Comparison of ENCODE assay signal across 8 cellular contexts in genomic region chr12:120445911-120446909, GRCh38. TPM values are rescaled to one million over a fixed set of nuclear protein-coding genes. Genes with fewer than 3 reads are reported as not detected.
DNase-seq lines count a peak whose midpoint lies in the region; ATAC-seq, FAIRE-seq and TF ChIP-seq lines count a peak whose summit lies in the region.

A gene with protein sequence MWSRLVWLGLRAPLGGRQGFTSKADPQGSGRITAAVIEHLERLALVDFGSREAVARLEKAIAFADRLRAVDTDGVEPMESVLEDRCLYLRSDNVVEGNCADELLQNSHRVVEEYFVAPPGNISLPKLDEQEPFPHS (plus strand): TSS chr12:120446444. CDS start chr12:120446481, 37 bp downstream.
Gene TRIAP1, minus strand, starts transcription at chr12:120446384. Its CDS starts 12 bp downstream, at chr12:120446372.

- H3K9ac ChIP-seq in keratinocyte (ENCODE audit: control insufficient read depth, extremely low read depth, insufficient read depth, low read length) = peak within 1 kb of the TSS; percentile 97

- H3K4me2 ChIP-seq in keratinocyte (ENCODE audit: control insufficient read depth, extremely low read depth, insufficient read depth, low read depth, low read length) = peak within 1 kb of the TSS; percentile 97

- H3K27ac ChIP-seq in caudate nucleus (ENCODE audit: low read depth, low read length) (peak within 1 kb of the TSS; percentile 63), keratinocyte (ENCODE audit: control insufficient read depth, insufficient read depth, low read length) (peak within 1 kb of the TSS; percentile 92)

- H3K36me3 ChIP-seq in keratinocyte (ENCODE audit: control insufficient read depth in 2 of 2, extremely low read depth in 1 of 2, insufficient read depth in 2 of 2, low read length in 2 of 2) = peaks cover 17 to 19% of the 10 kb centered on the region in 2 experiments

- no peaks in the 10 kb centered on the region for H4K20me1 ChIP-seq in keratinocyte (ENCODE audit: control insufficient read depth, extremely low read depth, insufficient read depth, low read length)

- H3K9me3 ChIP-seq in keratinocyte (ENCODE audit: control insufficient read depth, low read depth, low read length) = no peaks in the 10 kb centered on the region

- no peak for FAIRE-seq in keratinocyte (lab: Jason Lieb, UNC)

- ATAC-seq in GM18907 (IDR thresholded peaks at IDR 0.05; ENCODE audit: unreplicated experiment) = peak; percentile 91
- ATAC-seq in HG03135 (IDR thresholded peaks at IDR 0.05; ENCODE audit: unreplicated experiment) = peak; percentile 91

- peaks cover 76% of the 10 kb centered on the region for H3K79me2 ChIP-seq in keratinocyte (ENCODE audit: control insufficient read depth, insufficient read depth, low read length)

- H3K9me1 ChIP-seq in keratinocyte (ENCODE audit: control insufficient read depth, extremely low read depth, insufficient read depth, low read length) = no peaks in the 10 kb centered on the region

- TF ChIP-seq CTCF in keratinocyte (optimal IDR thresholded peaks at IDR 0.05 in 1 of 3, IDR thresholded peaks at IDR 0.05 in 1 of 3, conservative IDR thresholded peaks at IDR 0.05 in 1 of 3; ENCODE audit: extremely low read depth in 1 of 3, insufficient read depth in 2 of 3, low read length in 3 of 3) = no peak

- no peaks in the 10 kb centered on the region for H3K27me3 ChIP-seq in keratinocyte (ENCODE audit: control insufficient read depth, extremely low read depth, insufficient read depth, low read length)

- peaks cover 14% of the 10 kb centered on the region for H3K4me1 ChIP-seq in keratinocyte (ENCODE audit: control insufficient read depth, extremely low read depth, insufficient read depth, low read length)

- DNase-seq in AG08395 (ENCODE audit: low spot score) = peak; percentile 84
- peak; percentile 93 for DNase-seq in NCI-H2227 (lab: John Stamatoyannopoulos, UW; ENCODE audit: unreplicated experiment)
- peak; percentile 83 for DNase-seq in activated CD4-positive, CD25-positive, alpha-beta regulatory T cell treated with anti-CD3 and anti-CD28 coated beads, Interleukin-2, amount 50 U/mL, for 16 hours (ENCODE audit: low read depth, low spot score)
- peak in 60 of 61 donors; percentile 26 to 88 (median 76) for DNase-seq in caudate nucleus (lab: John Stamatoyannopoulos, UW)
- DNase-seq in keratinocyte (ENCODE audit: low read depth, low spot score) = peak; percentile 23
- peak; percentile 82 to 90 (median 85) for DNase-seq in stimulated activated CD4-positive, alpha-beta T cell treated with anti-CD3 and anti-CD28 coated beads, Interleukin-12 subunit alpha, Interleukin-12 subunit beta, amount 100 ng/mL, for 48 hours (ENCODE audit: low read depth in 2 of 3, low spot score in 1 of 3)

- H3K4me3 ChIP-seq in keratinocyte (ENCODE audit: control insufficient read depth in 2 of 3, extremely low read depth in 1 of 3, insufficient read depth in 2 of 3, low read depth in 1 of 3, low read length in 3 of 3) = peak within 1 kb of the TSS; percentile 81 to 100 (median 96)

- peak within 1 kb of the TSS; percentile 99 for H2AFZ ChIP-seq in keratinocyte (ENCODE audit: control insufficient read depth, low read length)

- dilution Hi-C loops in keratinocyte (cut with MboI; ENCODE audit: extremely low pct_ligation_motif_present, low sequenced_read_pairs) = no loop called here

RNA-seq across cellular contexts. Expression of the first gene that starts in this region (rescaled TPM):
- polyA plus RNA-seq in keratinocyte = 14.7 to 22.4 TPM (median 19.2 TPM) in 3 replicates
- polyA plus RNA-seq in keratinocyte (2011; ENCODE audit: low read depth) = 10.1 TPM
- 14.1 and 22.7 TPM in 2 replicates for polyA plus RNA-seq in keratinocyte (2011; cell fraction: cytosol; rRNA removed)
- 14.3 and 19.4 TPM in 2 replicates for polyA plus RNA-seq in keratinocyte (2011; cell fraction: nucleus; rRNA removed)
- polyA plus RNA-seq in keratinocyte (2012; ENCODE audit: low replicate concordance) = 10.9 and 12.7 TPM in 2 replicates
- polyA minus RNA-seq in keratinocyte = 12.0 to 41.1 TPM (median 14.0 TPM) in 3 replicates
- 10.4 TPM for polyA minus RNA-seq in keratinocyte (2011; cell fraction: cytosol; rRNA and poly(A)+ RNA removed)
- polyA minus RNA-seq in keratinocyte (2011; cell fraction: nucleus; rRNA and poly(A)+ RNA removed) = 5.2 and 14.7 TPM in 2 replicates

RNA-seq across cellular contexts. Expression of gene TRIAP1, which starts in this region (rescaled TPM):
- polyA plus RNA-seq in keratinocyte = 37.3 to 71.1 TPM (median 46.7 TPM) in 3 replicates
- polyA plus RNA-seq in keratinocyte (2011; ENCODE audit: low read depth) = 41.6 TPM
- 44.6 and 82.5 TPM in 2 replicates for polyA plus RNA-seq in keratinocyte (2011; cell fraction: cytosol; rRNA removed)
- 16.5 and 23.3 TPM in 2 replicates for polyA plus RNA-seq in keratinocyte (2011; cell fraction: nucleus; rRNA removed)
- 51.1 and 90.3 TPM in 2 replicates for polyA plus RNA-seq in keratinocyte (2012; ENCODE audit: low replicate concordance)
- 1.9 to 18.9 TPM (median 10.4 TPM) in 3 replicates for polyA minus RNA-seq in keratinocyte
- polyA minus RNA-seq in keratinocyte (2011; cell fraction: cytosol; rRNA and poly(A)+ RNA removed) = 24.0 TPM
- 5.1 and 6.7 TPM in 2 replicates for polyA minus RNA-seq in keratinocyte (2011; cell fraction: nucleus; rRNA and poly(A)+ RNA removed)

Comparison
In these comparisons a context has a peak if more than half of its experiments do, and no peak if none do; other contexts are left out.
1. Peak in every context shown above with its lines: DNase-seq, ATAC-seq, H3K4me3 ChIP-seq and H3K27ac ChIP-seq.
2. DNase-seq: peak in every context shown above with its lines; median percentile 93 in NCI-H2227; 85 in stimulated activated CD4-positive, alpha-beta T cell treated with anti-CD3 and anti-CD28 coated beads, Interleukin-12 subunit alpha, Interleukin-12 subunit beta, amount 100 ng/mL, for 48 hours; 84 in AG08395; 83 in activated CD4-positive, CD25-positive, alpha-beta regulatory T cell treated with anti-CD3 and anti-CD28 coated beads, Interleukin-2, amount 50 U/mL, for 16 hours; 76 in caudate nucleus; 23 in keratinocyte.